Comparison of ENCODE assay signal across 8 cellular contexts in the genomic region with DNA sequence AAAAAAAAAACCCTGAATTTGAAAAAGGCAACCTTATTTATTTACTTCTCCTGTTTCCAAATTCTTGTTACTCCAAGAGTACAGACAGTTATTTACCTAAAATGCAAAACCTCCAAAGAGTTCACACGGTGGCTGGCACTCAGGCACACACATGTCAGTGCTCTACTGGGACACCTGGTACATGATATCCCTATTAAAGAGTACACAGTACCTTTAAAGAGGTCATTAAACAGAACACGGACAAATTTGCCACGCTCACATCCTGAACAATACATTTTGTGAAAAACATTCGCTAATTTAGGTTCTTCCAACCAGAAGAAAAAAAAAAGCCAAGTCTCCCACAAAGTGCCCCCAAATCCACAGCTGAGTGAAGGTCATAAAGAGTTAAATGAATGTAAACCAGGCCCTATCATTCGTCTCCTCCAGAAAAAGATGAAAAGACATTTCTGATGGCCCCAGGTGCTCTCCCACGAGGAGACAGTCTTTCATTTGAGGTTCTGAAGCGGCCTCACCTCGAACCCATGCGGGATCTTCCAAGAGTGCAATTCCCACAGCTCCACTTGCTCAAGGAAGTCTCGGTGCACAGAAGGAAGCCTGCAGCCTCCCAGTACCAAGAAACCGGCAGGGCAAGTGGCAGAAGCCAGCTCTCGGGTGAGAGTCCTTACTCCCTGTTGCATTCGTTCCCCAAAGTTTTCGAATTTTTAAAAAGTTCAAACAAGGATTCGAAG. TPM values are rescaled to one million over a fixed set of nuclear protein-coding genes. Genes with fewer than 3 reads are reported as not detected.
A peak's percentile ranks its signal among the peaks of the same experiment; 100 is the strongest.
DNase-seq lines count a peak whose midpoint lies in the region; ATAC-seq, FAIRE-seq and TF ChIP-seq lines count a peak whose summit lies in the region.

No MANE protein-coding gene starts in this region.

- no peaks in the 10 kb centered on the region for H3K27me3 ChIP-seq in right cardiac atrium (ENCODE audit: control insufficient read depth, insufficient read depth)
- no peaks in the 10 kb centered on the region for H3K27me3 ChIP-seq in skeletal muscle satellite cell (ENCODE audit: control insufficient read depth, insufficient read depth, low read length)

- no peaks in the 10 kb centered on the region for H3K9me3 Mint-ChIP-seq in Calu3 (ENCODE audit: low read depth, unreplicated experiment)
- H3K9me3 Mint-ChIP-seq in activated naive CD4-positive, alpha-beta T cell treated with anti-CD3 and anti-CD28 coated beads, Interleukin-2, amount 50 U/mL, for 24 hours = no peaks in the 10 kb centered on the region

- TF ChIP-seq CTCF in Calu3 (IDR thresholded peaks at IDR 0.05; ENCODE audit: unreplicated experiment) = no peak

- H3K36me3 Mint-ChIP-seq in Calu3 (ENCODE audit: insufficient read depth, unreplicated experiment) = peaks cover 18% of the 10 kb centered on the region
- peaks cover 6% of the 10 kb centered on the region for H3K36me3 Mint-ChIP-seq in activated naive CD4-positive, alpha-beta T cell treated with anti-CD3 and anti-CD28 coated beads, Interleukin-2, amount 50 U/mL, for 24 hours

- TSS peak; percentile 43 for BruUV-seq in Calu3 (replicated peaks; lab: Mats Ljungman, UMichigan)

- H3K27me3 Mint-ChIP-seq in Calu3 (ENCODE audit: unreplicated experiment) = no peaks in the 10 kb centered on the region
- H3K27me3 Mint-ChIP-seq in activated naive CD4-positive, alpha-beta T cell treated with anti-CD3 and anti-CD28 coated beads, Interleukin-2, amount 50 U/mL, for 24 hours = no peaks in the 10 kb centered on the region

- H3K36me3 ChIP-seq in skeletal muscle satellite cell (ENCODE audit: insufficient read depth, low read length) = no peaks in the 10 kb centered on the region

- no peak overlapping the region for H3K27ac Mint-ChIP-seq in Calu3 (ENCODE audit: unreplicated experiment)
- H3K27ac Mint-ChIP-seq in activated naive CD4-positive, alpha-beta T cell treated with anti-CD3 and anti-CD28 coated beads, Interleukin-2, amount 50 U/mL, for 24 hours = peak overlapping the region; percentile 83

- DNase-seq in Calu3 (peak; percentile 16), HT-29 (ENCODE audit: low spot score) (peak; percentile 59), right cardiac atrium (peak in 2 of 3 donors; percentile 55 to 63), HTR-8/SVneo (ENCODE audit: insufficient read length, low spot score) (no peak)

- no peaks in the 10 kb centered on the region for H3K4me1 Mint-ChIP-seq in Calu3 (ENCODE audit: low read depth, unreplicated experiment)
- H3K4me1 Mint-ChIP-seq in activated naive CD4-positive, alpha-beta T cell treated with anti-CD3 and anti-CD28 coated beads, Interleukin-2, amount 50 U/mL, for 24 hours = peaks cover 50% of the 10 kb centered on the region

- intact Hi-C loops in Calu3 (cut with micrococcal nuclease; ENCODE audit: unreplicated experiment) = no loop called here
- intact Hi-C loops in right cardiac atrium (cut with DNase I) = no loop called here

- H3K4me3 Mint-ChIP-seq in Calu3 (ENCODE audit: low read depth, unreplicated experiment) = peak overlapping the region; percentile 82
- H3K4me3 Mint-ChIP-seq in activated naive CD4-positive, alpha-beta T cell treated with anti-CD3 and anti-CD28 coated beads, Interleukin-2, amount 50 U/mL, for 24 hours = peak overlapping the region; percentile 96

- H3K9ac ChIP-seq in skeletal muscle satellite cell (ENCODE audit: low read depth, low read length) = peak overlapping the region; percentile 94

- peak overlapping the region; percentile 91 for H3K4me2 ChIP-seq in skeletal muscle satellite cell (ENCODE audit: low read length)

- H3K4me1 ChIP-seq in right cardiac atrium (ENCODE audit: control insufficient read depth, insufficient read depth, low read length) (no peaks in the 10 kb centered on the region), skeletal muscle satellite cell (ENCODE audit: control insufficient read depth, insufficient read depth, low read length) (peaks cover 38% of the 10 kb centered on the region)

- WGBS in right cardiac atrium = 16% methylated on average over 15 of the region's 15 CpGs

- CTCF ChIA-PET in Calu3 (lab: Charles Lee) = interaction anchor here (1.1 to 2.6 kb wide), 3 partner anchors 47 to 72 kb away, joined by 4 to 11 read pairs (median 6); no protein-coding TSS in a partner anchor

- H3K9me3 ChIP-seq in right cardiac atrium (ENCODE audit: control insufficient read depth, low read length) (no peaks in the 10 kb centered on the region), skeletal muscle satellite cell (replicated peaks; ENCODE audit: low read length) (no peaks in the 10 kb centered on the region)

- H3K27ac ChIP-seq in right cardiac atrium (ENCODE audit: low read length) = peak overlapping the region; percentile 90

- FAIRE-seq in HTR-8/SVneo (lab: Jason Lieb, UNC) = no peak

- ATAC-seq in right cardiac atrium (no peak), HG02938 (IDR thresholded peaks at IDR 0.05; ENCODE audit: unreplicated experiment) (no peak), GM21381 (IDR thresholded peaks at IDR 0.05; ENCODE audit: unreplicated experiment) (no peak)

- H3K4me3 ChIP-seq in right cardiac atrium (ENCODE audit: low read length) (peak overlapping the region; percentile 86), skeletal muscle satellite cell (ENCODE audit: low read length) (peak overlapping the region; percentile 89)

RNA-seq across cellular contexts. Expression of a gene that starts 1.0 kb away (rescaled TPM):
- total RNA-seq in Calu3 (2022) (16.5 and 17.3 TPM in 2 replicates), right cardiac atrium (10 to 100 TPM in 2 of 4 donors, 1 to 10 TPM in 2; 8.9 to 11.4 (median 10.0) TPM)
- 6.9 and 7.3 TPM in 2 replicates for total RNA-seq in HT-29 (2014; rRNA removed; shearing (Covaris generic))
- 3.3 TPM for polyA plus RNA-seq in right cardiac atrium
- total RNA-seq in skeletal muscle satellite cell (2012; rRNA removed) = 5.5 and 9.4 TPM in 2 replicates
